ENCODE assay signal across 10 cellular contexts in the genomic region with DNA sequence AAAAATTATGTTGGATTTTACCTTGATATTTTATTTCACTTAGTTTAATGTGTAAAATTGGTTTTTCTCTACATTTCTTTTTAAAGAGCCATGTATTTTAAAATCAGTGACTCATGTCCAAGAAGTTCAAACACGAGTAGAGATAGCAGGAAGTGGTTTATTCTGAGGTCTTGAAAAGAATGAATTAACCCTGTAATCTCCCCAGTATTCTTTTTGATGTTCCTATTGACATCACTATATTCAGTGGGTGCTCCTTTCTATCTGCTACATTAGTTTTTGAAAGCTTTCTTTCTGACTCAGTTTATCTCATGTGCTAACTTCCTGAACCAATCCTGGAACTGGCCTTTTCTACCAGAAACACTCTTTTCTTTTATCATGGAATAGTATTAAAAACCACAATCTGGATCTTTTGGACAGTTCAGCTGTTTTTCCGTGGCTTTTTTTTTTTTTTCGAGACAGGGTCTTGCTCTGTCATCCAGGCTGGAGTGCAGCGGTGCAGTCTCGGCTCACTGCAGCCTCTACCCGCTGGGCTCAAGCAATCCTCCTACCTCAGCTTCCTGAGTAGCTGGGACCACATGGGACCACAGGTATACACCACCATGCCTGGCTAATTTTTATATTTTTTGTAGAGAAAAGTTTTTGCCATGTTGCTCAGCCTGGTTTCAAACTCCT.
DNase-seq lines count a peak whose midpoint lies in the region; ATAC-seq, FAIRE-seq and TF ChIP-seq lines count a peak whose summit lies in the region.
"Had no signal": no experiment of that assay in that cellular context is flagged by ENCODE, and none has a peak within 500 bp of the region (broad histone marks: within the 10 kb centered on the region; RNA-seq: fewer than 3 reads in every experiment).

No MANE protein-coding gene starts in this region.

- peak overlapping the region; percentile 74 for H2BK5ac ChIP-seq in IMR-90 (ENCODE audit: low read depth, low read length, poor library complexity, severe bottlenecking)

- no peaks in the 10 kb centered on the region for H4K20me1 ChIP-seq in IMR-90 (ENCODE audit: insufficient read depth, low read length)
- H4K20me1 ChIP-seq in GM12878 (ENCODE audit: control insufficient read depth, insufficient read depth), result no peaks in the 10 kb centered on the region

- dilution Hi-C loops in IMR-90 (cut with HindIII; ENCODE audit: low sequenced_read_pairs, unreplicated experiment), result no loop called here

- H3K56ac ChIP-seq in IMR-90 (ENCODE audit: extremely low read depth, insufficient read depth, low read length), result peak overlapping the region; percentile 19; the same call in 1 of the 2 replicates

- H3K27me3 ChIP-seq in IMR-90 (ENCODE audit: control insufficient read depth, insufficient read depth, low read length), result no peaks in the 10 kb centered on the region
- H3K27me3 ChIP-seq in GM12878 (replicated peaks in 1 of 2; ENCODE audit: control insufficient read depth in 2 of 2, insufficient read depth in 2 of 2, low read length in 1 of 2), result no peaks in the 10 kb centered on the region
- H3K27me3 ChIP-seq in lower lobe of right lung (ENCODE audit: low read depth), result no peaks in the 10 kb centered on the region

- peak overlapping the region; percentile 75; the same call in 1 of the 2 replicates for H4K91ac ChIP-seq in IMR-90 (ENCODE audit: insufficient read depth, low read depth, low read length)

- H3K79me1 ChIP-seq in IMR-90 (ENCODE audit: low read depth in 1 of 2, low read length in 2 of 2), result peaks cover 8 to 18% of the 10 kb centered on the region in 2 experiments; a peak in 3 of 4 replicates

- H3K4me3 Mint-ChIP-seq in activated T-cell treated with anti-CD3 and anti-CD28 coated beads, Interleukin-2, amount 50 U/mL, for 72 hours, result peak overlapping the region; percentile 36 to 80

- BruUV-seq in IMR-90 (replicated peaks; lab: Mats Ljungman, UMichigan), result no TSS peak
- BruUV-seq in GM12878 (replicated peaks; lab: Mats Ljungman, UMichigan), result no TSS peak

- in situ Hi-C loops in IMR-90 (cut with MboI; ENCODE audit: low sequenced_read_pairs) (no loop called here), GM12878 (cut with MboI) (no loop called here)

- intact Hi-C loops in IMR-90 (cut with micrococcal nuclease) (no loop called here), GM12878 (cut with micrococcal nuclease; ENCODE audit: unreplicated experiment) (no loop called here), lower lobe of right lung (cut with DNase I) (no loop called here)

- H3K27ac Mint-ChIP-seq in activated T-cell treated with anti-CD3 and anti-CD28 coated beads, Interleukin-2, amount 50 U/mL, for 72 hours, result peak overlapping the region; percentile 43

- H3K14ac ChIP-seq in IMR-90 (replicated peaks; ENCODE audit: low read depth, low read length), result no peak overlapping the region

- H2BK120ac ChIP-seq in IMR-90 (ENCODE audit: low read depth, low read length), result peak overlapping the region; percentile 81

- peak overlapping the region; percentile 73 for H3K4ac ChIP-seq in IMR-90 (ENCODE audit: low read depth, low read length)

- H3K9ac ChIP-seq in IMR-90 (ENCODE audit: low read depth, low read length) (no peak overlapping the region; the same call in 1 of the 2 replicates), GM12878 (ENCODE audit: control insufficient read depth, insufficient read depth, low read length) (no peak overlapping the region)
- H3K9ac ChIP-seq: parathyroid adenoma had no signal

- no peak for TF ChIP-seq EP300 in GM12878 (IDR thresholded peaks at IDR 0.05; ENCODE audit: borderline replicate concordance in 1 of 2, control insufficient read depth in 1 of 2, low read depth in 2 of 2, low read length in 2 of 2)

- RAD21 ChIA-PET in GM12878 (lab: Charles Lee; ENCODE audit: unreplicated experiment), result no interaction called here

- H4K5ac ChIP-seq in IMR-90 (ENCODE audit: low read depth, low read length), result peak overlapping the region; percentile 63; the same call in 1 of the 2 replicates

- 0 out of 2 replicates have a peak overlapping the region, but pooled peaks have one; percentile 22 for H2AK5ac ChIP-seq in IMR-90 (ENCODE audit: low read depth, low read length)

- SMC1A ChIA-PET in GM12878 (lab: Charles Lee; ENCODE audit: uncharacterized antibody, unreplicated experiment), result no interaction called here

- H3K4me1 ChIP-seq in IMR-90 (ENCODE audit: control insufficient read depth, insufficient read depth, low read length) (peaks cover 8% of the 10 kb centered on the region), GM12878 (ENCODE audit: control insufficient read depth, insufficient read depth, low read length) (no peaks in the 10 kb centered on the region), lower lobe of right lung (no peaks in the 10 kb centered on the region)
- H3K4me1 ChIP-seq: parathyroid adenoma had no signal

- POLR2A ChIA-PET in IMR-90 (lab: Charles Lee; ENCODE audit: unreplicated experiment), result no interaction called here
- POLR2A ChIA-PET in GM12878 (lab: Charles Lee), result no interaction called here

- H3K36me3 Mint-ChIP-seq in activated T-cell treated with anti-CD3 and anti-CD28 coated beads, Interleukin-2, amount 50 U/mL, for 72 hours (ENCODE audit: insufficient read depth in 2 of 2), result peaks cover 0 to 5% of the 10 kb centered on the region in 2 donors

- H3K18ac ChIP-seq in IMR-90 (ENCODE audit: low read depth, low read length), result peak overlapping the region; percentile 35; the same call in 1 of the 2 replicates

- H4K8ac ChIP-seq in IMR-90 (ENCODE audit: low read depth in 2 of 2, low read length in 2 of 2), result peak overlapping the region; percentile 63 to 82; a peak in 3 of 4 replicates

- H2AFZ ChIP-seq in IMR-90 (replicated peaks; ENCODE audit: low read length, poor library complexity) (no peak overlapping the region), GM12878 (ENCODE audit: control insufficient read depth, low read depth, low read length) (no peak overlapping the region)
- H2AFZ ChIP-seq: parathyroid adenoma had no signal

- peaks cover 26% of the 10 kb centered on the region for H3K4me1 Mint-ChIP-seq in activated T-cell treated with anti-CD3 and anti-CD28 coated beads, Interleukin-2, amount 50 U/mL, for 72 hours (ENCODE audit: low read depth)

- peak in 1 of 2 donors; percentile 9 for DNase-seq in activated T-cell treated with anti-CD3 and anti-CD28 coated beads, Interleukin-2, amount 50 U/mL, for 72 hours
- no peak for DNase-seq in activated T-cell treated with anti-CD3 and anti-CD28 coated beads, Interleukin-2, amount 50 U/mL, for 48 hours
- peak; percentile 78 for DNase-seq in IMR-90
- DNase-seq in GM12878 (ENCODE audit: low read depth, low spot score), result no peak
- no peak for DNase-seq in stimulated activated naive CD8-positive, alpha-beta T cell treated with anti-CD3 and anti-CD28 coated beads, Interleukin-15, Interleukin-2, amounts not matched to agents 100 U/mL and 50 U/mL, for 24 hours
- no peak for DNase-seq in stimulated activated CD4-positive, alpha-beta T cell treated with anti-CD3 and anti-CD28 coated beads, Interleukin-1b, Interleukin-23, amount 100 ng/mL, for 48 hours
- no peak for DNase-seq in lower lobe of right lung

- no CpG with 5 or more reads among the region's 6 CpGs for WGBS in IMR-90 (ENCODE audit: extremely low coverage in 2 of 2, insufficient read length in 1 of 2), 2 experiments
- 76% methylated on average over 5 of the region's 6 CpGs for WGBS in GM12878 (ENCODE audit: insufficient coverage, insufficient replicate concordance, low lambda C conversion rate, missing lambda C conversion rate)

- no peaks in the 10 kb centered on the region for H3K27me3 Mint-ChIP-seq in activated T-cell treated with anti-CD3 and anti-CD28 coated beads, Interleukin-2, amount 50 U/mL, for 72 hours (ENCODE audit: low read depth)

- H3K9me1 ChIP-seq in IMR-90 (ENCODE audit: insufficient read depth, low read length), result peaks cover 2% of the 10 kb centered on the region; the same call in 1 of the 2 replicates

- H2BK20ac ChIP-seq in IMR-90 (ENCODE audit: low read depth, low read length), result peak overlapping the region; percentile 72

- 0 out of 3 replicates have a peak overlapping the region, but pooled peaks have one; percentile 62 for H2BK15ac ChIP-seq in IMR-90 (ENCODE audit: low read depth, low read length)

- no peak overlapping the region for H3K23ac ChIP-seq in IMR-90 (ENCODE audit: low read depth, low read length)

- H3K27ac ChIP-seq in IMR-90 (ENCODE audit: insufficient read depth, low read length) (peak overlapping the region; percentile 49), GM12878 (ENCODE audit: control insufficient read depth, insufficient read depth) (no peak overlapping the region), lower lobe of right lung (no peak overlapping the region)
- H3K27ac ChIP-seq: parathyroid adenoma had no signal

- no peak for FAIRE-seq in GM12878 (lab: Jason Lieb, UNC)

- H3K9me3 ChIP-seq in IMR-90 (ENCODE audit: control insufficient read depth, insufficient read depth, low read length) (peaks cover 7% of the 10 kb centered on the region), GM12878 (replicated peaks; ENCODE audit: control insufficient read depth, insufficient read depth, low read length) (no peaks in the 10 kb centered on the region), lower lobe of right lung (peaks cover 8% of the 10 kb centered on the region)

- CTCF ChIA-PET in IMR-90 (lab: Yijun Ruan, JAX), result interaction anchor here (0.6 kb wide), 1 partner anchor 34 kb away, joined by 4 read pairs; no protein-coding TSS in a partner anchor
- CTCF ChIA-PET in GM12878 (lab: Yijun Ruan, JAX), result interaction anchor here (1.2 kb wide), 1 partner anchor 18 kb away, joined by 3 read pairs; no protein-coding TSS in a partner anchor

- H3K79me2 ChIP-seq in GM12878 (ENCODE audit: control insufficient read depth, insufficient read depth, low read length), result no peaks in the 10 kb centered on the region
- H3K79me2 ChIP-seq: parathyroid adenoma had no signal

- H3K4me2 ChIP-seq in IMR-90 (ENCODE audit: low read depth, low read length) (no peak overlapping the region), GM12878 (ENCODE audit: control insufficient read depth, insufficient read depth) (no peak overlapping the region)

- H3K4me3 ChIP-seq in IMR-90 (ENCODE audit: insufficient read depth, low read depth, low read length) (no peak overlapping the region), GM12878 (no peak overlapping the region), lower lobe of right lung (no peak overlapping the region)

- TF ChIP-seq CTCF in IMR-90 (conservative IDR thresholded peaks at IDR 0.05; ENCODE audit: low read depth, low read length) (no peak), GM12878 (IDR thresholded peaks at IDR 0.05 in 2 of 3, conservative IDR thresholded peaks at IDR 0.05 in 1 of 3; ENCODE audit: control insufficient read depth in 2 of 3, extremely low read depth in 1 of 3, insufficient read depth in 1 of 3, low read depth in 3 of 3, low read length in 3 of 3) (no peak), lower lobe of right lung (IDR thresholded peaks at IDR 0.05) (no peak)

- ATAC-seq in activated T-cell treated with anti-CD3 and anti-CD28 coated beads, Interleukin-2, amount 50 U/mL, for 72 hours (replicated peaks in 1 of 2), result peak; percentile 98
- ATAC-seq in IMR-90 (ENCODE audit: low read depth), result peak; percentile 71
- ATAC-seq in GM12878, result peak; percentile 71
- ATAC-seq in stimulated activated naive CD8-positive, alpha-beta T cell treated with anti-CD3 and anti-CD28 coated beads, Interleukin-15, Interleukin-2, amounts not matched to agents 100 U/mL and 50 U/mL, for 24 hours, result peak; percentile 98
- no peak for ATAC-seq in lower lobe of right lung
- ATAC-seq in GM18505 (IDR thresholded peaks at IDR 0.05; ENCODE audit: unreplicated experiment), result no peak
- ATAC-seq: esophagus mucosa had no signal

- H2AK9ac ChIP-seq in IMR-90 (replicated peaks; ENCODE audit: low read depth, low read length, poor library complexity), result no peak overlapping the region

- H3K36me3 ChIP-seq in IMR-90 (ENCODE audit: control insufficient read depth, insufficient read depth, low read length) (no peaks in the 10 kb centered on the region), GM12878 (ENCODE audit: control insufficient read depth in 2 of 2, insufficient read depth in 2 of 2, low read length in 1 of 2) (no peaks in the 10 kb centered on the region), lower lobe of right lung (no peaks in the 10 kb centered on the region)

- no peak for TF ChIP-seq RAD21 in IMR-90 (IDR thresholded peaks at IDR 0.05; ENCODE audit: low read length)
- TF ChIP-seq RAD21 in GM12878 (IDR thresholded peaks at IDR 0.05; ENCODE audit: insufficient read depth, low read depth, low read length), result no peak

- TF ChIP-seq POLR2A in IMR-90 (IDR thresholded peaks at IDR 0.05; ENCODE audit: low read depth, low read length) (no peak), GM12878 (IDR thresholded peaks at IDR 0.05; ENCODE audit: low read depth, low read length) (no peak), GM18505 (IDR thresholded peaks at IDR 0.05; ENCODE audit: borderline replicate concordance, extremely low read depth, insufficient read depth, insufficient read length) (no peak)

- no peaks in the 10 kb centered on the region for H3K9me3 Mint-ChIP-seq in activated T-cell treated with anti-CD3 and anti-CD28 coated beads, Interleukin-2, amount 50 U/mL, for 72 hours

Comparison
In these comparisons a context has a peak if more than half of its experiments do, and no peak if none do; other contexts are left out.
1. ATAC-seq: peak in activated T-cell treated with anti-CD3 and anti-CD28 coated beads, Interleukin-2, amount 50 U/mL, for 72 hours (2 of 2), IMR-90 (single experiment), GM12878 (single experiment) and stimulated activated naive CD8-positive, alpha-beta T cell treated with anti-CD3 and anti-CD28 coated beads, Interleukin-15, Interleukin-2, amounts not matched to agents 100 U/mL and 50 U/mL, for 24 hours (single experiment); none in lower lobe of right lung (0 of 2) and GM18505 (single experiment).